In the genomic region with DNA sequence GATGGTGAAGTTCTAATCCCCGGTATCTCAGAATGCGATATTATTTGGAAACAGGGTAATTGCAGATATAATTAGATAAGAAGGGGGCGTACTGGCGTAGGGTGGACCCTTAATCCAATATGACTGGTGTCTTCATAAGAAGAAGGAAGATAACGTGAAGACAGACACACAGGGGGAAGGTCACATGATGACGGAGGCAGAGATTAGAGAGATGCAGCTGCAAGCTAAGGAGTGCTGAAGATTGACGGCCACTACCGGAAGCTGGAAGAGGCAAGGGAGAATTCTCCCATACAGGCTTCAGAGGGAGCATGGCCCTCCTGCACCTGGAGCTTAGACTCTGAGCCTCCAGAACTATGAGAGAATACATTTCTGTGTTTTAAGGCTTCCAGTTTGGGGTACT, we compare ENCODE assay signal across 22 cellular contexts.
"Had no signal": no experiment of that assay in that cellular context is flagged by ENCODE, and none has a peak within 500 bp of the region (broad histone marks: within the 10 kb centered on the region; RNA-seq: fewer than 3 reads in every experiment).

No MANE protein-coding gene starts in this region.

- H3K36me3 ChIP-seq: pancreas, thyroid gland had no signal

- FAIRE-seq: colon, frontal cortex, pancreas had no signal

- DNase-seq: activated B cell treated with CpG ODN at 0.5 μM for 24 hours; activated CD4-positive, alpha-beta memory T cell treated with anti-CD3 and anti-CD28 coated beads, Interleukin-2, amount 10 ng/mL, durations not matched to agents 7 days and 5 days; activated CD4-positive, alpha-beta T cell treated with anti-CD3 and anti-CD28 coated beads for 48 hours; activated gamma-delta T cell; activated naive CD4-positive, alpha-beta T cell treated with anti-CD3 and anti-CD28 coated beads, Interleukin-2, amount 50 U/mL, for 16 hours; central memory CD4-positive, alpha-beta T cell; effector memory CD4-positive, alpha-beta T cell; glutamatergic neuron; hippocampal formation; left ventricle myocardium superior; mammary epithelial cell; nephron progenitor cell; pancreas; right cardiac atrium; stimulated activated CD4-positive, alpha-beta T cell treated with anti-CD3 and anti-CD28 coated beads, Interleukin-12 subunit alpha, Interleukin-12 subunit beta, amount 100 ng/mL, for 4 hours; stimulated activated CD4-positive, alpha-beta T cell treated with anti-CD3 and anti-CD28 coated beads, Interleukin-4, amount 100 ng/mL, for 4 hours; stimulated activated naive CD8-positive, alpha-beta T cell treated with anti-CD3 and anti-CD28 coated beads, Interleukin-15, Interleukin-2, amounts not matched to agents 100 U/mL and 50 U/mL, for 24 hours; substantia nigra; thyroid gland had no signal

- H3K27me3 ChIP-seq: esophagus muscularis mucosa, pancreas, thyroid gland had no signal

- H3K4me1 ChIP-seq: esophagus muscularis mucosa, pancreas had no signal

- H3K9me3 ChIP-seq: pancreas, thyroid gland had no signal

- H3K27ac ChIP-seq: esophagus muscularis mucosa, pancreas, thyroid gland had no signal

- H3K4me3 ChIP-seq: esophagus muscularis mucosa, pancreas, thyroid gland had no signal
